In the genomic region with DNA sequence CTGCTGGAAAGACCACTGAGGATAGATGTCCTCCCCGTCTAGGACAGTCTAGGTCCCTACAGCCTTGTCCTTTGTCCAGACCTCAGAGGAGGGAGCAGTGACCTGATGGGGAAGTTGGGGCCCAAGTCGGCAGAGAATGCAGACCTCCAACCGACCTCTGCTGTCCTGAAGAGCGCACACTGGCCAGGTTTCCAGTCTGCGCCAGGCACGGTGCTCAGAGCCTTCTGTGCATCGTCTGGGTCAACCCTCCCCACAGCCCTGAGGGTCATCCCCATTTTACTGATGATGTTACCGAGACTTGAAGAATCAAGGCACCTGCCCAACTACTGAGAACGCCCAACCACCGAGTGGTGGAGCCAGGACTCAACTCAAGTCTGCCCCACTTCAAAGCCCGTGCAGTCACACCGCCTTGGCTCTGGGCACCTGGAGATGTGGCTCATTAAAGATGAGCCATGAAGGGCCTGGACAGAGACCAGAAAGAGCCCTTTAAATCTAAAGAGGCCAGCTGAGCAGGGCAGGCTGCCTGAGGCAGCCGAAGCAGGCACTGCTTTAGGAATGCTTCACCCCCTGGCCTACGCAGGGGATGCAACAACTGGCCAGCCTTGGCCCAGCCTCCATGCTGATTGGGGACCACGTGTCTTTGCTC, we compare ENCODE assay signal across 11 cellular contexts. TPM values are rescaled to one million over a fixed set of nuclear protein-coding genes. Genes with fewer than 3 reads are reported as not detected.
DNase-seq lines count a peak whose midpoint lies in the region; ATAC-seq, FAIRE-seq and TF ChIP-seq lines count a peak whose summit lies in the region.
"Had no signal": no experiment of that assay in that cellular context is flagged by ENCODE, and none has a peak within 500 bp of the region (broad histone marks: within the 10 kb centered on the region; RNA-seq: fewer than 3 reads in every experiment).

No MANE protein-coding gene starts in this region.

- intact Hi-C loops in activated T-helper 1 cell treated with anti-CD3 and anti-CD28 coated beads, Interleukin-12 subunit alpha, Interleukin-12 subunit beta, Interleukin-2, Interleukin-4 antibody, amounts not matched to agents 30 ng/mL and 10 ng/mL and 1 ng/mL, durations not matched to agents 14 hours and 24 hours and 36 hours (cut with micrococcal nuclease): no loop called here
- intact Hi-C loops in right lobe of liver (cut with DNase I): no loop called here

- no peak for TF ChIP-seq RAD21 in SK-N-SH (IDR thresholded peaks at IDR 0.05; ENCODE audit: low read length)

- peaks cover 51% of the 10 kb centered on the region for H3F3A ChIP-seq in SK-N-SH (replicated peaks; ENCODE audit: insufficient read depth)

- 84% methylated on average over 12 of the region's 15 CpGs for WGBS in SK-N-SH (ENCODE audit: low lambda C conversion rate)
- 56% methylated on average over 6 of the region's 15 CpGs for WGBS in right lobe of liver (ENCODE audit: insufficient coverage, low coverage, low lambda C conversion rate, missing lambda C conversion rate)

- peaks cover 2% of the 10 kb centered on the region for H3K27me3 Mint-ChIP-seq in activated T-helper 1 cell treated with anti-CD3 and anti-CD28 coated beads, Interleukin-12 subunit alpha, Interleukin-12 subunit beta, Interleukin-2, Interleukin-4 antibody, amounts not matched to agents 30 ng/mL and 10 ng/mL and 1 ng/mL, durations not matched to agents 14 hours and 24 hours and 36 hours (ENCODE audit: insufficient read depth)
- no peaks in the 10 kb centered on the region for H3K27me3 Mint-ChIP-seq in stimulated activated naive CD8-positive, alpha-beta T cell treated with anti-CD3 and anti-CD28 coated beads, Interleukin-15, amount 100 ng/mL, for 72 hours

- H3K27ac ChIP-seq in SK-N-SH (ENCODE audit: low read depth in 2 of 2, low read length in 1 of 2) (peak overlapping the region in 1 of 2 experiments; percentile 96; a peak in 1 of 4 replicates), right lobe of liver (peak overlapping the region in 2 of 3 donors; percentile 12 to 26)
- H3K27ac ChIP-seq: SK-N-MC had no signal

- CTCF ChIA-PET in SK-N-SH (lab: Yijun Ruan, JAX): interaction anchor here (1.3 to 7.7 kb wide), 5 partner anchors 11 to 247 kb away, joined by 3 to 65 read pairs (median 6); no protein-coding TSS in a partner anchor

- no peak for TF ChIP-seq EP300 in SK-N-SH (IDR thresholded peaks at IDR 0.05; ENCODE audit: borderline replicate concordance in 1 of 2, low read depth in 1 of 2, low read length in 1 of 2)

- 0 out of 2 replicates have a peak overlapping the region, but pooled peaks have one; percentile 17 for H3K4me2 ChIP-seq in SK-N-SH

- H3K27ac Mint-ChIP-seq in activated T-helper 1 cell treated with anti-CD3 and anti-CD28 coated beads, Interleukin-12 subunit alpha, Interleukin-12 subunit beta, Interleukin-2, Interleukin-4 antibody, amounts not matched to agents 30 ng/mL and 10 ng/mL and 1 ng/mL, durations not matched to agents 14 hours and 24 hours and 36 hours: peak overlapping the region; percentile 87
- peak overlapping the region; percentile 27 to 67 for H3K27ac Mint-ChIP-seq in stimulated activated naive CD8-positive, alpha-beta T cell treated with anti-CD3 and anti-CD28 coated beads, Interleukin-15, amount 100 ng/mL, for 72 hours

- peaks cover 46 to 51% of the 10 kb centered on the region in 2 experiments for H3K4me1 ChIP-seq in SK-N-SH (ENCODE audit: control insufficient read depth in 1 of 2, insufficient read depth in 2 of 2, low read depth in 1 of 2, low read length in 1 of 2)
- peaks cover 0 to 41% (median 0%) of the 10 kb centered on the region in 4 donors for H3K4me1 ChIP-seq in right lobe of liver

- TF ChIP-seq POLR2A in right lobe of liver (IDR thresholded peaks at IDR 0.05): no peak

- H3K9me3 Mint-ChIP-seq in activated T-helper 1 cell treated with anti-CD3 and anti-CD28 coated beads, Interleukin-12 subunit alpha, Interleukin-12 subunit beta, Interleukin-2, Interleukin-4 antibody, amounts not matched to agents 30 ng/mL and 10 ng/mL and 1 ng/mL, durations not matched to agents 14 hours and 24 hours and 36 hours: no peaks in the 10 kb centered on the region
- H3K9me3 Mint-ChIP-seq in stimulated activated naive CD8-positive, alpha-beta T cell treated with anti-CD3 and anti-CD28 coated beads, Interleukin-15, amount 100 ng/mL, for 72 hours: no peaks in the 10 kb centered on the region

- peak; percentile 5 for DNase-seq in SK-N-SH
- no peak for DNase-seq in activated T-helper 1 cell treated with anti-CD3 and anti-CD28 coated beads, Interleukin-12 subunit alpha, Interleukin-12 subunit beta, Interleukin-2, Interleukin-4 antibody, amounts not matched to agents 30 ng/mL and 10 ng/mL and 1 ng/mL, durations not matched to agents 14 hours and 24 hours and 36 hours (ENCODE audit: low spot score)
- peak in 1 of 3 donors; percentile 39 for DNase-seq in right lobe of liver
- peak in 1 of 2 donors; percentile 11 for DNase-seq in stimulated activated naive CD8-positive, alpha-beta T cell treated with anti-CD3 and anti-CD28 coated beads, Interleukin-15, amount 100 ng/mL, for 72 hours
- no peak for DNase-seq in RKO (ENCODE audit: low spot score)
- no peak for DNase-seq in KBM-7
- no peak for DNase-seq in urothelium cell line (ENCODE audit: low spot score)
- DNase-seq: MM.1S had no signal

- POLR2A ChIA-PET in SK-N-SH (lab: Yijun Ruan, JAX): no interaction called here

- H3K36me3 ChIP-seq in SK-N-SH (replicated peaks in 1 of 2; ENCODE audit: control insufficient read depth in 1 of 2, insufficient read depth in 2 of 2, low read length in 1 of 2) (no peaks in the 10 kb centered on the region), right lobe of liver (no peaks in the 10 kb centered on the region)

- H2AFZ ChIP-seq in SK-N-SH (ENCODE audit: low read depth): no peak overlapping the region

- no peak for ATAC-seq in SK-N-SH treated with all-trans-retinoic acid at 6 μM for 48 hours
- no peak for ATAC-seq in right lobe of liver
- no peak for ATAC-seq in stimulated activated naive CD8-positive, alpha-beta T cell treated with anti-CD3 and anti-CD28 coated beads, Interleukin-15, amount 100 ng/mL, for 72 hours

- H3K36me3 Mint-ChIP-seq in activated T-helper 1 cell treated with anti-CD3 and anti-CD28 coated beads, Interleukin-12 subunit alpha, Interleukin-12 subunit beta, Interleukin-2, Interleukin-4 antibody, amounts not matched to agents 30 ng/mL and 10 ng/mL and 1 ng/mL, durations not matched to agents 14 hours and 24 hours and 36 hours (ENCODE audit: low read depth): peaks cover 21% of the 10 kb centered on the region

- H3K4me3 Mint-ChIP-seq in activated T-helper 1 cell treated with anti-CD3 and anti-CD28 coated beads, Interleukin-12 subunit alpha, Interleukin-12 subunit beta, Interleukin-2, Interleukin-4 antibody, amounts not matched to agents 30 ng/mL and 10 ng/mL and 1 ng/mL, durations not matched to agents 14 hours and 24 hours and 36 hours: no peak overlapping the region
- peak overlapping the region; percentile 73 to 96 for H3K4me3 Mint-ChIP-seq in stimulated activated naive CD8-positive, alpha-beta T cell treated with anti-CD3 and anti-CD28 coated beads, Interleukin-15, amount 100 ng/mL, for 72 hours

- H3K4me1 Mint-ChIP-seq in activated T-helper 1 cell treated with anti-CD3 and anti-CD28 coated beads, Interleukin-12 subunit alpha, Interleukin-12 subunit beta, Interleukin-2, Interleukin-4 antibody, amounts not matched to agents 30 ng/mL and 10 ng/mL and 1 ng/mL, durations not matched to agents 14 hours and 24 hours and 36 hours (ENCODE audit: low read depth): peaks cover 84% of the 10 kb centered on the region
- H3K4me1 Mint-ChIP-seq in stimulated activated naive CD8-positive, alpha-beta T cell treated with anti-CD3 and anti-CD28 coated beads, Interleukin-15, amount 100 ng/mL, for 72 hours: peaks cover 80% of the 10 kb centered on the region

- TF ChIP-seq CTCF in SK-N-SH (IDR thresholded peaks at IDR 0.05): no peak
- TF ChIP-seq CTCF in right lobe of liver (IDR thresholded peaks at IDR 0.05): no peak

- H3K9me3 ChIP-seq in SK-N-SH (no peaks in the 10 kb centered on the region), right lobe of liver (no peaks in the 10 kb centered on the region)

- H3K9me2 ChIP-seq in SK-N-SH: no peaks in the 10 kb centered on the region

- H3K4me3 ChIP-seq in SK-N-SH (ENCODE audit: low read depth in 2 of 2, low read length in 1 of 2) (no peak overlapping the region), right lobe of liver (no peak overlapping the region)
- H3K4me3 ChIP-seq: SK-N-MC had no signal

- no peaks in the 10 kb centered on the region for H3K27me3 ChIP-seq in SK-N-SH (ENCODE audit: insufficient read depth)
- H3K27me3 ChIP-seq in right lobe of liver: no peaks in the 10 kb centered on the region

- H3K9ac ChIP-seq in SK-N-SH: no peak overlapping the region

- in situ Hi-C loops in KBM-7 (cut with MboI; ENCODE audit: low pct_unique_long_range_greater_than_20kb, low sequenced_read_pairs): no loop called here

- peaks cover 25% of the 10 kb centered on the region for H4K20me1 ChIP-seq in SK-N-SH (ENCODE audit: insufficient read depth)

- no peak for FAIRE-seq in urothelium cell line (lab: Jason Lieb, UNC)
- FAIRE-seq: A204.1 had no signal

- peaks cover 80% of the 10 kb centered on the region for H3K79me2 ChIP-seq in SK-N-SH (ENCODE audit: insufficient read depth)

TF ChIP-seq in SK-N-SH, 30 proteins besides CTCF, POLR2A, EP300 and RAD21 (continues in another document):
- no peak for TF ChIP-seq NRF1 (IDR thresholded peaks at IDR 0.05; ENCODE audit: low read depth, low read length)

TF ChIP-seq in SK-N-SH treated with all-trans-retinoic acid at 6 μM for 48 hours, 23 proteins besides CTCF, POLR2A, EP300 and RAD21:
- TF ChIP-seq ZNF8 (CRISPR knock-in tag; IDR thresholded peaks at IDR 0.05): no peak
TF ChIP-seq in SK-N-SH treated with all-trans-retinoic acid at 6 μM for 48 hours: peak in this region for 0.

RNA-seq across cellular contexts. Expression of a gene that starts 4.4 kb away (rescaled TPM):
- polyA plus RNA-seq in SK-N-SH (2012; rRNA removed): 20.2 and 22.1 TPM in 2 replicates
- 10.5 and 13.0 TPM in 2 replicates for polyA plus RNA-seq in SK-N-SH (2012; cell fraction: cytosol; rRNA removed)
- polyA plus RNA-seq in SK-N-SH (2012; cell fraction: nucleus; rRNA removed): 23.3 and 31.4 TPM in 2 replicates
- total RNA-seq in activated T-helper 1 cell treated with anti-CD3 and anti-CD28 coated beads, Interleukin-12 subunit alpha, Interleukin-12 subunit beta, Interleukin-2, Interleukin-4 antibody, amounts not matched to agents 30 ng/mL and 10 ng/mL and 1 ng/mL, durations not matched to agents 14 hours and 24 hours and 36 hours: 17.3 and 18.1 TPM in 2 replicates
- 1 to 10 TPM; 2.9 to 9.7 (median 7.7) TPM for total RNA-seq in right lobe of liver

RNA-seq across cellular contexts. Expression of a gene that starts 19.8 kb away (rescaled TPM):
- 0.38 and 0.47 TPM in 2 replicates for polyA plus RNA-seq in SK-N-SH (2012; rRNA removed)
- polyA plus RNA-seq in SK-N-SH (2012; cell fraction: cytosol; rRNA removed): 0.52 and 0.86 TPM in 2 replicates
- 0.29 and 0.95 TPM in 2 replicates for polyA plus RNA-seq in SK-N-SH (2012; cell fraction: nucleus; rRNA removed)
- 0.08 and 0.24 TPM in 2 replicates for total RNA-seq in activated T-helper 1 cell treated with anti-CD3 and anti-CD28 coated beads, Interleukin-12 subunit alpha, Interleukin-12 subunit beta, Interleukin-2, Interleukin-4 antibody, amounts not matched to agents 30 ng/mL and 10 ng/mL and 1 ng/mL, durations not matched to agents 14 hours and 24 hours and 36 hours
- 1 to 10 TPM in 1 of 6 experiments, under 1 TPM in 3, not detected in 2; 0.10 to 2.9 (median 0.15) TPM for total RNA-seq in right lobe of liver
